ENCODE assay signal across 22 cellular contexts in genomic region chr2:25032094-25032493, GRCh38. TPM values are rescaled to one million over a fixed set of nuclear protein-coding genes. Genes with fewer than 3 reads are reported as not detected.
DNase-seq lines count a peak whose midpoint lies in the region; ATAC-seq and TF ChIP-seq lines count a peak whose summit lies in the region.
"Had no signal": no experiment of that assay in that cellular context is flagged by ENCODE, and none has a peak within 500 bp of the region (broad histone marks: within the 10 kb centered on the region; RNA-seq: fewer than 3 reads in every experiment).

No MANE protein-coding gene starts in this region.

- peaks cover 0 to 3% (median 0%) of the 10 kb centered on the region in 5 donors for H3K36me3 Mint-ChIP-seq in naive thymus-derived CD4-positive, alpha-beta T cell

- no peaks in the 10 kb centered on the region for H3K79me2 ChIP-seq in Loucy (ENCODE audit: insufficient read depth, low read length)

- H3K4me1 Mint-ChIP-seq in naive thymus-derived CD4-positive, alpha-beta T cell = peaks cover 0 to 13% (median 9%) of the 10 kb centered on the region in 7 donors
- H3K4me1 Mint-ChIP-seq: T-helper 17 cell had no signal

- no peaks in the 10 kb centered on the region for H3K36me3 ChIP-seq in Loucy (ENCODE audit: insufficient read depth, low read length)
- H3K36me3 ChIP-seq in naive thymus-derived CD4-positive, alpha-beta T cell (ENCODE audit: control insufficient read depth in 2 of 3, insufficient read depth in 3 of 3, low read length in 3 of 3) = no peaks in the 10 kb centered on the region
- H3K36me3 ChIP-seq: left ventricle myocardium inferior, suprapubic skin had no signal

- POLR2A ChIA-PET in naive thymus-derived CD4-positive, alpha-beta T cell (lab: Charles Lee) = no interaction called here

- no peaks in the 10 kb centered on the region for H3K9me3 ChIP-seq in Loucy (ENCODE audit: insufficient read depth, low read depth, low read length)
- H3K9me3 ChIP-seq in naive thymus-derived CD4-positive, alpha-beta T cell (ENCODE audit: control insufficient read depth in 2 of 3, low read length in 3 of 3) = no peaks in the 10 kb centered on the region
- H3K9me3 ChIP-seq: left ventricle myocardium inferior, suprapubic skin had no signal

- H4K20me1 ChIP-seq in Loucy (ENCODE audit: insufficient read depth, low read length, poor library complexity, severe bottlenecking) = no peaks in the 10 kb centered on the region

- H3K4me1 ChIP-seq in Loucy (ENCODE audit: insufficient read depth, low read length, poor library complexity, severe bottlenecking) = peaks cover 20% of the 10 kb centered on the region
- H3K4me1 ChIP-seq in naive thymus-derived CD4-positive, alpha-beta T cell (ENCODE audit: control insufficient read depth in 2 of 2, insufficient read depth in 2 of 2, low read length in 2 of 2) = no peaks in the 10 kb centered on the region
- H3K4me1 ChIP-seq: suprapubic skin had no signal

- peak; percentile 77 for DNase-seq in CD1c-positive myeloid dendritic cell (ENCODE audit: extremely low spot score)
- DNase-seq in amniotic epithelial cell (ENCODE audit: low read depth) = peak; percentile 69
- no peak for DNase-seq in naive thymus-derived CD4-positive, alpha-beta T cell
- DNase-seq in NCI-H128 (lab: John Stamatoyannopoulos, UW; ENCODE audit: unreplicated experiment) = no peak
- no peak for DNase-seq in NCI-H446 (lab: John Stamatoyannopoulos, UW)
- no peak for DNase-seq in HCEC 1CT
- DNase-seq: activated CD4-positive, CD25-positive, alpha-beta regulatory T cell; Calu3; central memory CD4-positive, alpha-beta T cell; foreskin melanocyte; GDM1; left ventricle myocardium inferior; NCI-H187; NCI-H524; SHP77; stimulated activated CD4-positive, alpha-beta T cell treated with anti-CD3 and anti-CD28 coated beads, Interleukin-4, amount 100 ng/mL, for 24 hours; stimulated activated CD8-positive, alpha-beta memory T cell treated with anti-CD3 and anti-CD28 coated beads, Interleukin-4, amount 100 ng/mL, for 48 hours; T-helper 17 cell had no signal

- no peak overlapping the region for H3K4me3 Mint-ChIP-seq in naive thymus-derived CD4-positive, alpha-beta T cell
- H3K4me3 Mint-ChIP-seq: T-helper 17 cell had no signal

- peak overlapping the region in 1 of 9 donors; percentile 59 for H3K27ac Mint-ChIP-seq in naive thymus-derived CD4-positive, alpha-beta T cell
- H3K27ac Mint-ChIP-seq: T-helper 17 cell had no signal

- H3K9me2 ChIP-seq in Loucy (replicated peaks; ENCODE audit: low read depth, low read length) = no peaks in the 10 kb centered on the region

- H3K9ac ChIP-seq in Loucy (ENCODE audit: low read depth, low read length, poor library complexity, severe bottlenecking) = no peak overlapping the region

- no peak overlapping the region for H3K4me3 ChIP-seq in Loucy (ENCODE audit: low read length, poor library complexity, severe bottlenecking)
- H3K4me3 ChIP-seq in naive thymus-derived CD4-positive, alpha-beta T cell (ENCODE audit: low read length) = no peak overlapping the region
- H3K4me3 ChIP-seq: left ventricle myocardium inferior, skin epidermis, suprapubic skin had no signal

- no peaks in the 10 kb centered on the region for H3K27me3 Mint-ChIP-seq in naive thymus-derived CD4-positive, alpha-beta T cell

- H3K9me3 Mint-ChIP-seq in naive thymus-derived CD4-positive, alpha-beta T cell = peaks cover 0 to 5% (median 0%) of the 10 kb centered on the region in 11 donors

- no peaks in the 10 kb centered on the region for H3K27me3 ChIP-seq in Loucy (ENCODE audit: insufficient read depth, low read length, poor library complexity, severe bottlenecking)
- no peaks in the 10 kb centered on the region for H3K27me3 ChIP-seq in naive thymus-derived CD4-positive, alpha-beta T cell (ENCODE audit: control insufficient read depth in 2 of 2, insufficient read depth in 2 of 2, low read length in 2 of 2)
- H3K27me3 ChIP-seq: suprapubic skin had no signal

- intact Hi-C loops in naive thymus-derived CD4-positive, alpha-beta T cell (cut with micrococcal nuclease) = no loop called here

- no peak overlapping the region for H3K4me2 ChIP-seq in Loucy (ENCODE audit: low read depth, low read length, poor library complexity, severe bottlenecking)

- peak overlapping the region; percentile 80; the same call in 1 of the 2 replicates for H2AFZ ChIP-seq in Loucy (ENCODE audit: low read length)

- H3K27ac ChIP-seq in naive thymus-derived CD4-positive, alpha-beta T cell (ENCODE audit: low read depth, low read length) = no peak overlapping the region
- H3K27ac ChIP-seq: left ventricle myocardium inferior, skin epidermis, suprapubic skin had no signal

- no peaks in the 10 kb centered on the region for H3F3A ChIP-seq in Loucy (ENCODE audit: low read depth)

- CTCF ChIA-PET in naive thymus-derived CD4-positive, alpha-beta T cell (lab: Charles Lee) = no interaction called here

- no peak for TF ChIP-seq CTCF in Loucy (conservative IDR thresholded peaks at IDR 0.05; ENCODE audit: low read length)

- peak; percentile 64 for ATAC-seq in naive thymus-derived CD4-positive, alpha-beta T cell
- ATAC-seq in HG02981 (IDR thresholded peaks at IDR 0.05; ENCODE audit: unreplicated experiment) = no peak
- ATAC-seq: T-helper 17 cell had no signal

RNA-seq across cellular contexts. Expression of gene EFR3B, which starts 9.8 kb away (rescaled TPM):
- total RNA-seq in naive thymus-derived CD4-positive, alpha-beta T cell = under 1 TPM in 3 of 5 experiments, not detected in 2; 0.05 to 0.08 (median 0.07) TPM
- under 1 TPM in 1 of 2 donors, not detected in 1; 0.10 TPM for polyA plus RNA-seq in naive thymus-derived CD4-positive, alpha-beta T cell
- total RNA-seq: T-helper 17 cell had no signal

Comparison
In these comparisons a context has a peak if more than half of its experiments do, and no peak if none do; other contexts are left out.
1. DNase-seq: peak in CD1c-positive myeloid dendritic cell (single experiment) and amniotic epithelial cell (single experiment); none in naive thymus-derived CD4-positive, alpha-beta T cell (0 of 9), NCI-H128 (single experiment), NCI-H446 (0 of 2) and HCEC 1CT (single experiment).